ENCODE assay signal across 25 cellular contexts in the genomic region with DNA sequence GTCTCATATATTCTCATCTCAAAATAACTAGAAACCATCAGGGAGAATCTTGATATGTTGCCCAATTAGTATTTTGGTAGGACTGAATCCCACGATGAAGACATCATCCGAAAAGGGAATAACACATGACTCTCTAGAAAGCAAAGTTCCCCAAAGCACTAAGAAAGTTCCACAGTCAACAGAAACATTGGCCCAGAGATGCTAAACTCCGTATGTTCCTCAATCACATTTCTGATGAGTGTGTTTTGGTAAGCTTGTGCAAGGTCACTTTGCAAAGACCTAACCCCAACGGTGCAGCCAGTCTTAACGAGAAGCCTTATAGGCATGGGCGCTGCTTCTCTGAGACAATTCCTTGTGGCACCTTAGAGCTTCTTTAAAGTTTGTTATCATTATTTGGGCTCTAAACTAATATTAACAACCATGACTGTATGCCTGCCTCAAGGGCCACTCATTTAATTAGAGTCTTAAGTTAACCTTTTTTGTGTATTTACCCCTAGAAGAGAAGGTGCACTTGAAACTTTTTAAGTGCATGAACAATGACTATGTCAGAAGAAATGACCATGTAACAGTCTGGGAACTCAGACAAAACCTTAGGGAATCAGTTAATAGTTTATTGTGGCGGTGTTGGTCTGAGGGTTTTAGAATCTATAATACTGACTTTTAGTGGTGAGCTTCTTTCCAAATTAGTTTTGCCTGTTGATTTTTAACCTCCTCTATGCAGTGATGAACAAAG.
"Had no signal": no experiment of that assay in that cellular context is flagged by ENCODE, and none has a peak within 500 bp of the region (broad histone marks: within the 10 kb centered on the region; RNA-seq: fewer than 3 reads in every experiment).

No MANE protein-coding gene starts in this region.

- ATAC-seq: activated naive CD4-positive, alpha-beta T cell treated with anti-CD3 and anti-CD28 coated beads, Interleukin-2, amount 50 U/mL, for 72 hours; activated naive CD8-positive, alpha-beta T cell treated with anti-CD3 and anti-CD28 coated beads, Interleukin-2, amount 50 U/mL, for 24 hours; activated T-cell treated with anti-CD3 and anti-CD28 coated beads, Interleukin-2, amount 50 U/mL, for 4 hours; PC-3; T-cell had no signal

- DNase-seq: activated B cell treated with CpG ODN at 0.5 μM for 24 hours; activated CD4-positive, alpha-beta memory T cell treated with anti-CD3 and anti-CD28 coated beads for 36 hours; activated CD4-positive, alpha-beta T cell treated with anti-CD3 and anti-CD28 coated beads for 1 hour; activated CD4-positive, alpha-beta T cell treated with anti-CD3 and anti-CD28 coated beads, Interleukin-2, amount 10 ng/mL, durations not matched to agents 7 days and 5 days; activated CD8-positive, alpha-beta memory T cell treated with anti-CD3 and anti-CD28 coated beads for 24 hours; activated effector memory CD4-positive, alpha-beta T cell treated with anti-CD3 and anti-CD28 coated beads, Interleukin-2, amount 50 U/mL, for 16 hours; activated naive CD4-positive, alpha-beta T cell treated with Interleukin-2 at 50 U/mL for 16 hours; activated naive CD8-positive, alpha-beta T cell treated with anti-CD3 and anti-CD28 coated beads, Interleukin-2, amount 50 U/mL, for 24 hours; activated T-cell treated with anti-CD3 and anti-CD28 coated beads, Interleukin-2, amount 50 U/mL, for 4 hours; amniotic stem cell; MG63; NCI-H1105 treated with DMSO at 0.1 percent for 48 hours; NCI-H1436 treated with DMSO at 0.1 percent for 48 hours; NCI-H187; NCI-H2081 treated with DMSO at 0.1 percent for 48 hours; NCI-H446; NCI-H524; PC-3; SHP77 treated with DMSO at 0.1 percent for 48 hours; T-cell; T-helper 2 cell; T1000 had no signal

- H3K4me3 ChIP-seq: ascending aorta, MG63 had no signal

- H3K4me1 ChIP-seq: ascending aorta had no signal

- H3K36me3 ChIP-seq: ascending aorta, MG63 had no signal

- H3K9ac ChIP-seq: KMS-11 had no signal

- H3K27me3 ChIP-seq: ascending aorta, MG63 had no signal

- H3K4me2 ChIP-seq: KMS-11 had no signal

- H3K27ac ChIP-seq: ascending aorta, KMS-11 had no signal

- H3K9me3 ChIP-seq: ascending aorta, MG63 had no signal
